Comparison of ENCODE assay signal across 10 cellular contexts in genomic region chr1:6491966-6492365, GRCh38. TPM values are rescaled to one million over a fixed set of nuclear protein-coding genes. Genes with fewer than 3 reads are reported as not detected.
DNase-seq lines count a peak whose midpoint lies in the region; ATAC-seq and TF ChIP-seq lines count a peak whose summit lies in the region.
"Had no signal": no experiment of that assay in that cellular context is flagged by ENCODE, and none has a peak within 500 bp of the region (broad histone marks: within the 10 kb centered on the region; RNA-seq: fewer than 3 reads in every experiment).

No MANE protein-coding gene starts in this region.

- intact Hi-C loops in OCI-LY7 (cut with micrococcal nuclease; ENCODE audit: unreplicated experiment) (loop anchor here (2.0 to 5.0 kb wide), 2 partner anchors 63 to 135 kb away; partner anchors contain the start of genes NOL9 and TAS1R1), mucosa of descending colon (cut with DNase I, micrococcal nuclease) (no loop called here)

- H3K36me3 ChIP-seq in OCI-LY7 (ENCODE audit: insufficient read depth, low read length) (no peaks in the 10 kb centered on the region), mucosa of descending colon (ENCODE audit: low read depth) (no peaks in the 10 kb centered on the region)

- H3K4me1 Mint-ChIP-seq in activated CD4-positive, alpha-beta T cell treated with anti-CD3 and anti-CD28 coated beads, Interleukin-2, amount 10 ng/mL, durations not matched to agents 7 days and 5 days: peaks cover 17% of the 10 kb centered on the region
- H3K4me1 Mint-ChIP-seq in effector memory CD8-positive, alpha-beta T cell (ENCODE audit: low read depth in 2 of 2): peaks cover 12 to 16% of the 10 kb centered on the region in 2 donors
- peaks cover 10% of the 10 kb centered on the region for H3K4me1 Mint-ChIP-seq in progenitor cell of endocrine pancreas (ENCODE audit: low read depth)

- BruUV-seq in OCI-LY7 (replicated peaks; lab: Mats Ljungman, UMichigan): no TSS peak

- no peak for ATAC-seq in effector memory CD8-positive, alpha-beta T cell (replicated peaks)
- ATAC-seq in mucosa of descending colon: no peak
- ATAC-seq: activated CD4-positive, CD25-positive, alpha-beta regulatory T cell treated with anti-CD3 and anti-CD28 coated beads, Interleukin-2, amount 50 U/mL, for 24 hours had no signal

- H3K9me3 Mint-ChIP-seq in activated CD4-positive, alpha-beta T cell treated with anti-CD3 and anti-CD28 coated beads, Interleukin-2, amount 10 ng/mL, durations not matched to agents 7 days and 5 days: no peaks in the 10 kb centered on the region
- H3K9me3 Mint-ChIP-seq in effector memory CD8-positive, alpha-beta T cell: no peaks in the 10 kb centered on the region
- no peaks in the 10 kb centered on the region for H3K9me3 Mint-ChIP-seq in progenitor cell of endocrine pancreas (ENCODE audit: low read depth)

- H4K20me1 ChIP-seq in OCI-LY7 (ENCODE audit: insufficient read depth, low read length): no peaks in the 10 kb centered on the region

- H3K27ac ChIP-seq in OCI-LY7 (ENCODE audit: low read depth, low read length, poor library complexity, severe bottlenecking): no peak overlapping the region

- H3K4me2 ChIP-seq in OCI-LY7 (ENCODE audit: low read length): peak overlapping the region; percentile 99

- CTCF ChIA-PET in activated CD4-positive, alpha-beta T cell treated with anti-CD3 and anti-CD28 coated beads, Interleukin-2, amount 10 ng/mL, durations not matched to agents 7 days and 5 days (lab: Charles Lee): interaction anchor here (1.2 to 4.3 kb wide), 4 partner anchors 9 to 143 kb away, joined by 3 to 33 read pairs (median 3); no protein-coding TSS in a partner anchor
- CTCF ChIA-PET in OCI-LY7 (lab: Charles Lee; ENCODE audit: unreplicated experiment): no interaction called here

- H3K9me3 ChIP-seq in OCI-LY7 (ENCODE audit: low read length): no peaks in the 10 kb centered on the region
- H3K9me3 ChIP-seq in mucosa of descending colon: no peaks in the 10 kb centered on the region

- H3K9me2 ChIP-seq in OCI-LY7 (ENCODE audit: insufficient read depth, low read length): no peaks in the 10 kb centered on the region

- no peaks in the 10 kb centered on the region for H3K36me3 Mint-ChIP-seq in activated CD4-positive, alpha-beta T cell treated with anti-CD3 and anti-CD28 coated beads, Interleukin-2, amount 10 ng/mL, durations not matched to agents 7 days and 5 days (ENCODE audit: low read depth)
- H3K36me3 Mint-ChIP-seq in effector memory CD8-positive, alpha-beta T cell (ENCODE audit: insufficient read depth): peaks cover 3% of the 10 kb centered on the region
- H3K36me3 Mint-ChIP-seq in progenitor cell of endocrine pancreas (ENCODE audit: insufficient read depth): no peaks in the 10 kb centered on the region

- H2AFZ ChIP-seq in OCI-LY7 (ENCODE audit: low read length): no peak overlapping the region

- no peak for DNase-seq in activated CD4-positive, alpha-beta T cell treated with anti-CD3 and anti-CD28 coated beads, Interleukin-2, amount 10 ng/mL, durations not matched to agents 7 days and 5 days
- no peak for DNase-seq in activated CD4-positive, alpha-beta T cell treated with anti-CD3 and anti-CD28 coated beads for 48 hours
- DNase-seq in OCI-LY7 (ENCODE audit: low spot score) (no peak), progenitor cell of endocrine pancreas (ENCODE audit: low spot score, unreplicated experiment) (no peak), GM03348 (ENCODE audit: low spot score) (no peak), mucosa of descending colon (no peak), mesenteric fat pad (ENCODE audit: low spot score) (no peak)
- DNase-seq in effector memory CD8-positive, alpha-beta T cell: no peak
- DNase-seq: central memory CD4-positive, alpha-beta T cell had no signal

- H3K4me3 ChIP-seq in OCI-LY7 (ENCODE audit: low read depth, low read length, poor library complexity, severe bottlenecking) (no peak overlapping the region), mucosa of descending colon (no peak overlapping the region)

- no peak overlapping the region for H3K27ac Mint-ChIP-seq in activated CD4-positive, alpha-beta T cell treated with anti-CD3 and anti-CD28 coated beads, Interleukin-2, amount 10 ng/mL, durations not matched to agents 7 days and 5 days
- H3K27ac Mint-ChIP-seq in effector memory CD8-positive, alpha-beta T cell: no peak overlapping the region
- H3K27ac Mint-ChIP-seq in progenitor cell of endocrine pancreas: no peak overlapping the region

- H3K4me3 Mint-ChIP-seq in activated CD4-positive, alpha-beta T cell treated with anti-CD3 and anti-CD28 coated beads, Interleukin-2, amount 10 ng/mL, durations not matched to agents 7 days and 5 days: peak overlapping the region; percentile 75
- peak overlapping the region; percentile 83 to 87 for H3K4me3 Mint-ChIP-seq in effector memory CD8-positive, alpha-beta T cell
- peak overlapping the region; percentile 82 for H3K4me3 Mint-ChIP-seq in progenitor cell of endocrine pancreas (ENCODE audit: low read depth)

- H3K79me2 ChIP-seq in OCI-LY7 (ENCODE audit: insufficient read depth, low read depth, low read length): no peaks in the 10 kb centered on the region

- H3K4me1 ChIP-seq in OCI-LY7 (ENCODE audit: insufficient read depth, low read length, poor library complexity, severe bottlenecking) (peaks cover 14% of the 10 kb centered on the region), mucosa of descending colon (ENCODE audit: low read depth) (peaks cover 27% of the 10 kb centered on the region)

- POLR2A ChIA-PET in activated CD4-positive, alpha-beta T cell treated with anti-CD3 and anti-CD28 coated beads, Interleukin-2, amount 10 ng/mL, durations not matched to agents 7 days and 5 days (lab: Charles Lee): no interaction called here
- POLR2A ChIA-PET in OCI-LY7 (lab: Charles Lee): interaction anchor here (0.6 to 0.9 kb wide), 2 partner anchors 217 to 226 kb away, joined by 3 read pairs; no protein-coding TSS in a partner anchor

- TF ChIP-seq CTCF in OCI-LY7 (conservative IDR thresholded peaks at IDR 0.05; ENCODE audit: low read length) (no peak), progenitor cell of endocrine pancreas (IDR thresholded peaks at IDR 0.05; ENCODE audit: unreplicated experiment) (no peak), mucosa of descending colon (IDR thresholded peaks at IDR 0.05) (no peak)

- peaks cover 14% of the 10 kb centered on the region for H3K27me3 Mint-ChIP-seq in activated CD4-positive, alpha-beta T cell treated with anti-CD3 and anti-CD28 coated beads, Interleukin-2, amount 10 ng/mL, durations not matched to agents 7 days and 5 days
- H3K27me3 Mint-ChIP-seq in effector memory CD8-positive, alpha-beta T cell: peaks cover 16 to 45% of the 10 kb centered on the region in 2 donors
- H3K27me3 Mint-ChIP-seq in progenitor cell of endocrine pancreas: peaks cover 14% of the 10 kb centered on the region

RNA-seq across cellular contexts. Expression of gene PLEKHG5, which starts 0.5 kb away (rescaled TPM):
- 1 to 10 TPM; 1.3 to 1.8 TPM for total RNA-seq in activated CD4-positive, alpha-beta T cell treated with anti-CD3 and anti-CD28 coated beads, Interleukin-2, amount 10 ng/mL, durations not matched to agents 7 days and 5 days
- total RNA-seq in OCI-LY7 (2014; rRNA removed; shearing (Covaris generic)): 0.67 and 1.6 TPM in 2 replicates
- total RNA-seq in OCI-LY7 (2022) (1.7 and 2.4 TPM in 2 replicates), progenitor cell of endocrine pancreas (72.3 and 77.0 TPM in 2 replicates), mucosa of descending colon (10 to 100 TPM; 20.1 to 32.9 (median 20.2) TPM), mesenteric fat pad (9.3 TPM)

RNA-seq across cellular contexts. Expression of gene TNFRSF25, which starts 26.0 kb away (rescaled TPM):
- 10 to 100 TPM; 88.5 to 92.8 TPM for total RNA-seq in activated CD4-positive, alpha-beta T cell treated with anti-CD3 and anti-CD28 coated beads, Interleukin-2, amount 10 ng/mL, durations not matched to agents 7 days and 5 days
- total RNA-seq in OCI-LY7 (2014; rRNA removed; shearing (Covaris generic)): 1.7 and 2.8 TPM in 2 replicates
- total RNA-seq in OCI-LY7 (2022): 0.65 and 1.7 TPM in 2 replicates
- 68.3 and 68.9 TPM in 2 replicates for total RNA-seq in progenitor cell of endocrine pancreas
- total RNA-seq in mucosa of descending colon: 10 to 100 TPM; 18.3 to 45.1 (median 35.3) TPM
- 6.0 TPM for total RNA-seq in mesenteric fat pad
